1 cellular context compared by ENCODE assay signal in genomic region chr1:27831568-27832410, GRCh38.
TF ChIP-seq lines count a peak whose summit lies in the region.

No MANE protein-coding gene starts in this region.

TF ChIP-seq in K562, 482 proteins besides CTCF, POLR2A, EP300 and RAD21 (continued from another document):
- TF ChIP-seq TCF15 (CRISPR knock-in tag; IDR thresholded peaks at IDR 0.05), result no peak
- TF ChIP-seq BRF2 (IDR thresholded peaks at IDR 0.05; ENCODE audit: borderline replicate concordance, insufficient read depth, insufficient read length), result no peak
- TF ChIP-seq RBM22 (IDR thresholded peaks at IDR 0.05; ENCODE audit: low read depth, low read length, poor library complexity, severe bottlenecking), result no peak
- no peak for TF ChIP-seq ZNF75A (CRISPR knock-in tag; IDR thresholded peaks at IDR 0.05)
- TF ChIP-seq ZNF23 (CRISPR knock-in tag; IDR thresholded peaks at IDR 0.05), result no peak
- TF ChIP-seq HNRNPH1 (optimal IDR thresholded peaks at IDR 0.05; ENCODE audit: low read depth, low read length), result no peak
- 0 out of 2 replicates have a peak, but pooled peaks have one; percentile 35 for TF ChIP-seq ATF6 (CRISPR knock-in tag; IDR thresholded peaks at IDR 0.05)
- TF ChIP-seq YY1 (IDR thresholded peaks at IDR 0.05; ENCODE audit: borderline replicate concordance in 1 of 3, control insufficient read depth in 1 of 3, extremely low read depth in 1 of 3, insufficient read depth in 3 of 3, insufficient read length in 1 of 3, insufficient replicate concordance in 2 of 3, low read depth in 1 of 3, low read length in 2 of 3), result peak in 1 of 3 experiments; percentile 65
- no peak for TF ChIP-seq CREB5 (CRISPR knock-in tag; IDR thresholded peaks at IDR 0.05)
- TF ChIP-seq FOS (IDR thresholded peaks at IDR 0.05; ENCODE audit: extremely low read depth, insufficient read length), result no peak
- TF ChIP-seq GABPA (tag; conservative IDR thresholded peaks at IDR 0.05; ENCODE audit: low read depth), result no peak
- no peak for TF ChIP-seq PTBP1 (IDR thresholded peaks at IDR 0.05; ENCODE audit: low read depth, low read length)
- peak; percentile 93 for TF ChIP-seq ZNF12 (CRISPR knock-in tag; IDR thresholded peaks at IDR 0.05)
- TF ChIP-seq MAX (CRISPR knock-in tag; IDR thresholded peaks at IDR 0.05), result no peak
- no peak for TF ChIP-seq ZNF146 (CRISPR knock-in tag; IDR thresholded peaks at IDR 0.05; ENCODE audit: unreplicated experiment)
- TF ChIP-seq CEBPG (CRISPR knock-in tag; IDR thresholded peaks at IDR 0.05), result no peak
- TF ChIP-seq CEBPG (tag; conservative IDR thresholded peaks at IDR 0.05 in 1 of 2, IDR thresholded peaks at IDR 0.05 in 1 of 2), result no peak
- no peak for TF ChIP-seq ZNF280B (CRISPR knock-in tag; IDR thresholded peaks at IDR 0.05)
- peak; percentile 80; the same call in 1 of the 2 replicates for TF ChIP-seq ZKSCAN1 (IDR thresholded peaks at IDR 0.05; ENCODE audit: low read depth, low read length)
- 0 out of 2 replicates have a peak, but pooled peaks have one; percentile 5 for TF ChIP-seq ZNF584 (CRISPR knock-in tag; IDR thresholded peaks at IDR 0.05; ENCODE audit: low read depth)
- TF ChIP-seq ZNF407 (IDR thresholded peaks at IDR 0.05; ENCODE audit: low read depth), result no peak
